29 cellular contexts compared by ENCODE assay signal in genomic region chr15:29880341-29880740, GRCh38. TPM values are rescaled to one million over a fixed set of nuclear protein-coding genes. Genes with fewer than 3 reads are reported as not detected.
"Had no signal": no experiment of that assay in that cellular context is flagged by ENCODE, and none has a peak within 500 bp of the region (broad histone marks: within the 10 kb centered on the region; RNA-seq: fewer than 3 reads in every experiment).

No MANE protein-coding gene starts in this region.

- H3K27ac Mint-ChIP-seq: immature natural killer cell; naive thymus-derived CD4-positive, alpha-beta T cell; natural killer cell treated with Interleukin-12 subunit alpha and Interleukin-12 subunit beta and Interleukin-15 and Interleukin-18, amount 100 ng/mL, for 72 hours; stimulated activated naive B cell treated with anti-CD40 and anti-IgM and Interleukin-4, amounts not matched to agents 10 μg/mL and 1 μg/mL and 100 μg/mL, for 72 hours; type B pancreatic cell had no signal

- H3K9me3 Mint-ChIP-seq: naive thymus-derived CD4-positive, alpha-beta T cell; natural killer cell treated with Interleukin-12 subunit alpha and Interleukin-12 subunit beta and Interleukin-15 and Interleukin-18, amount 100 ng/mL, for 72 hours; stimulated activated naive B cell treated with anti-CD40 and anti-IgM and Interleukin-4, amounts not matched to agents 10 μg/mL and 1 μg/mL and 100 μg/mL, for 72 hours; type B pancreatic cell had no signal

- H3K4me3 ChIP-seq: left lung, lower lobe of right lung, mucosa of descending colon, ovary, prostate gland, skin epidermis, stomach, tibial nerve, uterus had no signal

- H3K36me3 Mint-ChIP-seq: immature natural killer cell; naive thymus-derived CD4-positive, alpha-beta T cell; natural killer cell treated with Interleukin-12 subunit alpha and Interleukin-12 subunit beta and Interleukin-15 and Interleukin-18, amount 100 ng/mL, for 72 hours; stimulated activated naive B cell treated with anti-CD40 and anti-IgM and Interleukin-4, amounts not matched to agents 10 μg/mL and 1 μg/mL and 100 μg/mL, for 72 hours; type B pancreatic cell had no signal

- H3K4me3 Mint-ChIP-seq: immature natural killer cell; naive thymus-derived CD4-positive, alpha-beta T cell; natural killer cell treated with Interleukin-12 subunit alpha and Interleukin-12 subunit beta and Interleukin-15 and Interleukin-18, amount 100 ng/mL, for 72 hours; stimulated activated naive B cell treated with anti-CD40 and anti-IgM and Interleukin-4, amounts not matched to agents 10 μg/mL and 1 μg/mL and 100 μg/mL, for 72 hours; type B pancreatic cell had no signal

- H3K9me3 ChIP-seq: left lung, lower lobe of right lung, mucosa of descending colon, ovary, prostate gland, stomach, tibial nerve, uterus had no signal

- H3K4me1 Mint-ChIP-seq: immature natural killer cell; naive thymus-derived CD4-positive, alpha-beta T cell; stimulated activated naive B cell treated with anti-CD40 and anti-IgM and Interleukin-4, amounts not matched to agents 10 μg/mL and 1 μg/mL and 100 μg/mL, for 72 hours had no signal

- H3K4me1 ChIP-seq: left lung, lower lobe of right lung, prostate gland, uterus had no signal

- DNase-seq: hypothalamus; immature natural killer cell; kidney; left colon; left lung; lower lobe of right lung; mesendoderm; midbrain; mucosa of descending colon; naive thymus-derived CD4-positive, alpha-beta T cell; ovary; posterior cingulate gyrus; retina; right cardiac atrium; stimulated activated CD4-positive, alpha-beta T cell treated with anti-CD3 and anti-CD28 coated beads, Interleukin-12 subunit alpha, Interleukin-12 subunit beta, amount 100 ng/mL, for 4 hours; stimulated activated CD4-positive, alpha-beta T cell treated with anti-CD3 and anti-CD28 coated beads, Interleukin-15, amount 100 ng/mL, for 24 hours; stimulated activated CD4-positive, alpha-beta T cell treated with anti-CD3 and anti-CD28 coated beads, Interleukin-2, amount 100 ng/mL, for 24 hours; stimulated activated CD4-positive, alpha-beta T cell treated with anti-CD3 and anti-CD28 coated beads, Interleukin-4, amount 100 ng/mL, for 1 hour; stimulated activated naive B cell treated with anti-CD40 and anti-IgM and Interleukin-4, amounts not matched to agents 10 μg/mL and 1 μg/mL and 100 μg/mL, for 72 hours; stimulated activated naive CD8-positive, alpha-beta T cell treated with anti-CD3 and anti-CD28 coated beads, Interleukin-15, Interleukin-2, amounts not matched to agents 100 U/mL and 50 U/mL, for 24 hours; stomach; uterus had no signal

- H3K36me3 ChIP-seq: left lung, lower lobe of right lung, ovary, prostate gland, stomach, tibial nerve, uterus had no signal

- ATAC-seq: left colon; left lung; lower lobe of right lung; mucosa of descending colon; naive thymus-derived CD4-positive, alpha-beta T cell; natural killer cell treated with Interleukin-12 subunit alpha and Interleukin-12 subunit beta and Interleukin-15 and Interleukin-18, amount 100 ng/mL, for 72 hours; right cardiac atrium; sciatic nerve; stimulated activated naive B cell treated with anti-CD40 and anti-IgM and Interleukin-4, amounts not matched to agents 10 μg/mL and 1 μg/mL and 100 μg/mL, for 72 hours; stimulated activated naive CD8-positive, alpha-beta T cell treated with anti-CD3 and anti-CD28 coated beads, Interleukin-15, Interleukin-2, amounts not matched to agents 100 U/mL and 50 U/mL, for 24 hours had no signal

- FAIRE-seq: islet of Langerhans, kidney had no signal

- H3K27me3 ChIP-seq: left lung, ovary, stomach, tibial nerve, uterus had no signal

- H3K27ac ChIP-seq: left lung, lower lobe of right lung, ovary, prostate gland, skin epidermis, stomach, uterus had no signal

RNA-seq across cellular contexts. Expression of gene TJP1, which starts 58.1 kb away (rescaled TPM):
- total RNA-seq: naive thymus-derived CD4-positive, alpha-beta T cell had no signal
- polyA plus RNA-seq: immature natural killer cell; naive thymus-derived CD4-positive, alpha-beta T cell had no signal
